In genomic region chr11:10913996-10914514, GRCh38 we compare ENCODE assay signal across 26 cellular contexts. TPM values are rescaled to one million over a fixed set of nuclear protein-coding genes. Genes with fewer than 3 reads are reported as not detected.
DNase-seq lines count a peak whose midpoint lies in the region; ATAC-seq and TF ChIP-seq lines count a peak whose summit lies in the region.
"Had no signal": no experiment of that assay in that cellular context is flagged by ENCODE, and none has a peak within 500 bp of the region (broad histone marks: within the 10 kb centered on the region; RNA-seq: fewer than 3 reads in every experiment).

No MANE protein-coding gene starts in this region.

- CTCF ChIA-PET in Panc1 (lab: Charles Lee) = interaction anchor here (0.6 to 1.6 kb wide), 2 partner anchors 112 to 143 kb away, joined by 3 to 4 read pairs; no protein-coding TSS in a partner anchor

- TF ChIP-seq CTCF in Panc1 (IDR thresholded peaks at IDR 0.05) = no peak; the same call in 1 of the 2 replicates

- H3K27me3 ChIP-seq in Panc1 (ENCODE audit: control insufficient read depth, insufficient read depth, low read length) = no peaks in the 10 kb centered on the region
- H3K27me3 ChIP-seq: BE2C had no signal

- H3K4me1 Mint-ChIP-seq in effector memory CD8-positive, alpha-beta T cell (ENCODE audit: low read depth in 2 of 2) = peaks cover 0 to 3% of the 10 kb centered on the region in 2 donors

- H3K27me3 Mint-ChIP-seq in effector memory CD8-positive, alpha-beta T cell = no peaks in the 10 kb centered on the region

- no peak overlapping the region for H3K27ac Mint-ChIP-seq in effector memory CD8-positive, alpha-beta T cell
- H3K27ac Mint-ChIP-seq: CD4-positive, CD25-positive, alpha-beta regulatory T cell; GM23338; H9; HFFc6 had no signal

- ATAC-seq in Panc1 (no peak), GM21717 (IDR thresholded peaks at IDR 0.05; ENCODE audit: unreplicated experiment) (no peak)
- ATAC-seq in effector memory CD8-positive, alpha-beta T cell (replicated peaks) = no peak
- ATAC-seq: GM23338 had no signal

- intact Hi-C loops in Panc1 (cut with micrococcal nuclease; ENCODE audit: unreplicated experiment) = no loop called here

- H3K4me1 ChIP-seq in Panc1 (ENCODE audit: control insufficient read depth, insufficient read depth, low read length) = peaks cover 2% of the 10 kb centered on the region; the same call in 1 of the 2 replicates
- H3K4me1 ChIP-seq: BE2C had no signal

- no peak overlapping the region for H3K4me3 Mint-ChIP-seq in effector memory CD8-positive, alpha-beta T cell
- H3K4me3 Mint-ChIP-seq: CD4-positive, CD25-positive, alpha-beta regulatory T cell; GM23338; H9; HFFc6 had no signal

- DNase-seq in NOMO-1 treated with DMSO at 0.1 percent for 48 hours (lab: John Stamatoyannopoulos, UW; ENCODE audit: unreplicated experiment) (peak; percentile 43), NOMO-1 treated with dmso at 0.1 percent for 144 hours (lab: John Stamatoyannopoulos, UW; ENCODE audit: unreplicated experiment) (no peak), Panc1 (ENCODE audit: low read depth, low spot score) (no peak), fibroblast of peridontal ligament (ENCODE audit: extremely low read depth) (peak; percentile 45), SIG-M5 (lab: John Stamatoyannopoulos, UW) (no peak)
- DNase-seq in effector memory CD8-positive, alpha-beta T cell = no peak
- DNase-seq: 8988T; ACHN; BE2C; CD4-positive, CD25-positive, alpha-beta regulatory T cell; DMS153; DND-41; H9; HFFc6; MM.1S; NCI-H1105; NCI-H1436 treated with DMSO at 0.1 percent for 48 hours; NCI-H187 treated with DMSO at 0.1 percent for 48 hours; NCI-H524; NCI-H82; NK-92 treated with Interleukin-12 subunit alpha and Interleukin-12 subunit beta, amount 100 ng/mL, for 24 hours; SHP77 treated with DMSO at 0.1 percent for 48 hours had no signal

- POLR2A ChIA-PET in Panc1 (lab: Charles Lee) = interaction anchor here (0.6 to 0.8 kb wide), 3 partner anchors 12 to 108 kb away, joined by 3 to 4 read pairs (median 3); no protein-coding TSS in a partner anchor

- H3K27ac ChIP-seq in Panc1 (ENCODE audit: low read length) = peak overlapping the region; percentile 19; the same call in 1 of the 2 replicates
- H3K27ac ChIP-seq: KMS-11, SK-N-MC had no signal

- H3K36me3 Mint-ChIP-seq in effector memory CD8-positive, alpha-beta T cell (ENCODE audit: insufficient read depth) = no peaks in the 10 kb centered on the region
- H3K36me3 Mint-ChIP-seq: CD4-positive, CD25-positive, alpha-beta regulatory T cell had no signal

- peaks cover 8% of the 10 kb centered on the region; the same call in 1 of the 2 replicates for H3K9me3 ChIP-seq in Panc1 (ENCODE audit: control insufficient read depth, insufficient read depth, low read depth, low read length)
- H3K9me3 ChIP-seq: BE2C had no signal

- in situ Hi-C loops in Panc1 (cut with HindIII; ENCODE audit: low pct_unique_long_range_greater_than_20kb, low sequenced_read_pairs) = no loop called here

- peaks cover 0 to 1% of the 10 kb centered on the region in 2 donors for H3K9me3 Mint-ChIP-seq in effector memory CD8-positive, alpha-beta T cell

- H3K4me3 ChIP-seq in Panc1 (ENCODE audit: low read depth in 2 of 2, low read length in 2 of 2) = no peak overlapping the region
- H3K4me3 ChIP-seq: GM23338, SK-N-MC had no signal

- no peaks in the 10 kb centered on the region for H3K36me3 ChIP-seq in Panc1 (ENCODE audit: control insufficient read depth, insufficient read depth, low read length)
- H3K36me3 ChIP-seq: BE2C had no signal

- BruUV-seq in Panc1 (replicated peaks; lab: Mats Ljungman, UMichigan) = no TSS peak

RNA-seq across cellular contexts. Expression of gene ZBED5, which starts 56.2 kb away (rescaled TPM):
- 114 TPM for total RNA-seq in Panc1 (2021; ENCODE audit: unreplicated experiment)
- polyA plus RNA-seq in Panc1 (2012; ENCODE audit: insufficient read length) = 59.1 TPM

Comparison
In these comparisons a context has a peak if more than half of its experiments do, and no peak if none do; other contexts are left out.
1. DNase-seq: peak in NOMO-1 treated with DMSO at 0.1 percent for 48 hours (single experiment) and fibroblast of peridontal ligament (single experiment); none in NOMO-1 treated with dmso at 0.1 percent for 144 hours (single experiment), Panc1 (single experiment), SIG-M5 (single experiment) and effector memory CD8-positive, alpha-beta T cell (0 of 3).